ENCODE assay signal across 8 cellular contexts in genomic region chr6:119349041-119349340, GRCh38. TPM values are rescaled to one million over a fixed set of nuclear protein-coding genes. Genes with fewer than 3 reads are reported as not detected.
DNase-seq lines count a peak whose midpoint lies in the region; ATAC-seq and TF ChIP-seq lines count a peak whose summit lies in the region.

No MANE protein-coding gene starts in this region.

- no peak for TF ChIP-seq POLR2A in uterus (IDR thresholded peaks at IDR 0.05)

- intact Hi-C loops in uterus (cut with DNase I; ENCODE audit: low total_unique reads): no loop called here

- H3K9me3 Mint-ChIP-seq in memory B cell: no peaks in the 10 kb centered on the region

- H3K4me1 Mint-ChIP-seq in memory B cell: peaks cover 27% of the 10 kb centered on the region

- H3K4me3 Mint-ChIP-seq in memory B cell: peak overlapping the region; percentile 77

- H3K27ac ChIP-seq in HL-60 (replicated peaks) (no peak overlapping the region), uterus (peak overlapping the region; percentile 93 to 96)

- H3K27me3 Mint-ChIP-seq in memory B cell: no peaks in the 10 kb centered on the region

- H3K4me1 ChIP-seq in uterus: no peaks in the 10 kb centered on the region

- peak overlapping the region; percentile 53 for H3K4me3 ChIP-seq in HL-60 (replicated peaks; ENCODE audit: insufficient read depth, low read length)
- peak overlapping the region; percentile 95 to 96 for H3K4me3 ChIP-seq in cardiac fibroblast (replicated peaks in 1 of 2; ENCODE audit: low read depth in 2 of 2, low read length in 2 of 2)
- H3K4me3 ChIP-seq in uterus: peak overlapping the region; percentile 75 to 88

- no peak for TF ChIP-seq CTCF in HL-60 (IDR thresholded peaks at IDR 0.05; ENCODE audit: insufficient read depth, low read length)
- no peak for TF ChIP-seq CTCF in cardiac fibroblast (IDR thresholded peaks at IDR 0.05; ENCODE audit: low read depth, low read length)
- no peak for TF ChIP-seq CTCF in uterus (IDR thresholded peaks at IDR 0.05)

- DNase-seq in stimulated activated CD8-positive, alpha-beta memory T cell treated with anti-CD3 and anti-CD28 coated beads, Interleukin-12 subunit alpha, Interleukin-12 subunit beta, amount 100 ng/mL, for 4 hours (ENCODE audit: low read depth): peak; percentile 3
- DNase-seq in stimulated activated CD8-positive, alpha-beta memory T cell treated with anti-CD3 and anti-CD28 coated beads, Interleukin-4, amount 100 ng/mL, for 48 hours: no peak
- DNase-seq in HL-60 (ENCODE audit: low read depth in 1 of 2, low spot score in 1 of 2) (no peak), cardiac fibroblast (ENCODE audit: low read depth in 2 of 2) (no peak), memory B cell (ENCODE audit: low spot score in 2 of 2) (no peak), uterus (no peak), pons (ENCODE audit: low spot score) (no peak), medulla oblongata (ENCODE audit: extremely low spot score) (no peak)

- no peaks in the 10 kb centered on the region for H3K36me3 Mint-ChIP-seq in memory B cell

- H3K36me3 ChIP-seq in uterus: no peaks in the 10 kb centered on the region

- peak overlapping the region; percentile 88 for H3K27ac Mint-ChIP-seq in memory B cell

- H3K9me3 ChIP-seq in uterus: no peaks in the 10 kb centered on the region

- ATAC-seq in memory B cell (ENCODE audit: low read depth): no peak

- H3K27me3 ChIP-seq in HL-60 (ENCODE audit: insufficient read depth, poor library complexity, severe bottlenecking): peaks cover 61% of the 10 kb centered on the region
- no peaks in the 10 kb centered on the region for H3K27me3 ChIP-seq in uterus

RNA-seq across cellular contexts. Expression of gene MAN1A1, which starts 0.6 kb away (rescaled TPM):
- total RNA-seq in uterus: 10 to 100 TPM; 30.0 to 99.0 (median 69.8) TPM
